In the genomic region with DNA sequence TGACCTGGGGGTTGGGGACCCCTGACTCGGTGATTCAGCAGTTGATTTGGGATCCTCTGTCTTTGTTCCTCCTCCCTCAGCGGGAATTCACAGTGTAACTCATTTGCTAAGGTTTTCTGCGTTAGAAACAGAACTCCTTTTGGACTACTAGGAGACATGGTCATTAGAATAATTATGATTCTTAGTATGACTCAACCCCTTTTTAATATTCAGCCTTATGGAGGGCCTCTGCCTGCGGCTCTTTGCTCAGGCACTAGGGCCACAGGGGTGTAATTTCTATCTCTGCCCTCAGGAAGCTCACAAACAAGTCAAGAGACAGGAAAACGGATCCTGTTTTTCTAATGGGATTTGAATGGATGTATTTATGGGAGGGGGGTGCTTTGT, we compare ENCODE assay signal across 9 cellular contexts.
DNase-seq lines count a peak whose midpoint lies in the region; ATAC-seq and TF ChIP-seq lines count a peak whose summit lies in the region.
"Had no signal": no experiment of that assay in that cellular context is flagged by ENCODE, and none has a peak within 500 bp of the region (broad histone marks: within the 10 kb centered on the region; RNA-seq: fewer than 3 reads in every experiment).

No MANE protein-coding gene starts in this region.

- CTCF ChIA-PET in CD4-positive, alpha-beta memory T cell (lab: Charles Lee; ENCODE audit: partially characterized antibody), result interaction anchor here (1.0 to 14.6 kb wide), 4 partner anchors 12 to 51 kb away, joined by 3 to 199 read pairs (median 4); no protein-coding TSS in a partner anchor

- H3K9me3 Mint-ChIP-seq in CD4-positive, alpha-beta memory T cell, result no peaks in the 10 kb centered on the region
- no peaks in the 10 kb centered on the region for H3K9me3 Mint-ChIP-seq in osteocyte (ENCODE audit: unreplicated experiment)

- TF ChIP-seq CTCF in osteocyte (IDR thresholded peaks at IDR 0.05) (no peak), lower leg skin (IDR thresholded peaks at IDR 0.05) (no peak)

- H3K36me3 ChIP-seq in CD4-positive, alpha-beta memory T cell (ENCODE audit: insufficient read depth, low read length), result no peaks in the 10 kb centered on the region
- H3K36me3 ChIP-seq in duodenal mucosa (ENCODE audit: control insufficient read depth in 1 of 2, insufficient read depth in 2 of 2, low read length in 2 of 2), result peaks cover 0 to 6% of the 10 kb centered on the region in 2 donors

- intact Hi-C loops in CD4-positive, alpha-beta memory T cell (cut with micrococcal nuclease), result loop anchor here (5.0 kb wide), 2 partner anchors 79 to 149 kb away; a partner anchor contains a TSS
- intact Hi-C loops in lower leg skin (cut with DNase I; ENCODE audit: low total_unique reads), result no loop called here

- peaks cover 3 to 16% of the 10 kb centered on the region in 2 donors for H3K36me3 Mint-ChIP-seq in CD4-positive, alpha-beta memory T cell
- peaks cover 8% of the 10 kb centered on the region for H3K36me3 Mint-ChIP-seq in osteocyte (ENCODE audit: unreplicated experiment)

- WGBS in lower leg skin, 2 donors, result 58 to 62% methylated on average over 5 of the region's 5 CpGs

- H3K27ac Mint-ChIP-seq in CD4-positive, alpha-beta memory T cell, result peak overlapping the region; percentile 93 to 99 (median 99)
- H3K27ac Mint-ChIP-seq in osteocyte (ENCODE audit: unreplicated experiment), result peak overlapping the region; percentile 96

- POLR2A ChIA-PET in CD4-positive, alpha-beta memory T cell (lab: Charles Lee; ENCODE audit: partially characterized antibody), result interaction anchor here (0.8 to 17.5 kb wide), 13 partner anchors 8 to 945 kb away, joined by 3 to 665 read pairs (median 5); no protein-coding TSS in a partner anchor

- peak overlapping the region; percentile 94 for H3K27ac ChIP-seq in CD4-positive, alpha-beta memory T cell (ENCODE audit: low read depth, low read length)
- H3K27ac ChIP-seq in duodenal mucosa (ENCODE audit: low read depth, low read length), result peak overlapping the region; percentile 90

- no peak for ATAC-seq in GM21619 (IDR thresholded peaks at IDR 0.05; ENCODE audit: unreplicated experiment)

- H3K4me1 Mint-ChIP-seq in CD4-positive, alpha-beta memory T cell, result peaks cover 81 to 100% (median 91%) of the 10 kb centered on the region in 4 donors
- H3K4me1 Mint-ChIP-seq in osteocyte (ENCODE audit: unreplicated experiment), result peaks cover 91% of the 10 kb centered on the region

- peak overlapping the region; percentile 83 to 95 (median 90) for H3K4me3 Mint-ChIP-seq in CD4-positive, alpha-beta memory T cell
- H3K4me3 Mint-ChIP-seq in osteocyte (ENCODE audit: unreplicated experiment), result peak overlapping the region; percentile 16

- H3K4me3 ChIP-seq in CD4-positive, alpha-beta memory T cell (ENCODE audit: low read length in 2 of 2), result peak overlapping the region; percentile 50 to 53
- H3K4me3 ChIP-seq in duodenal mucosa (ENCODE audit: low read depth in 1 of 2, low read length in 2 of 2), result peak overlapping the region; percentile 31 to 41
- no peak overlapping the region for H3K4me3 ChIP-seq in lower leg skin (ENCODE audit: low read depth, poor library complexity, severe bottlenecking)
- H3K4me3 ChIP-seq: testis had no signal

- H3K27me3 ChIP-seq in CD4-positive, alpha-beta memory T cell (ENCODE audit: insufficient read depth, low read length), result no peaks in the 10 kb centered on the region
- H3K27me3 ChIP-seq in duodenal mucosa (ENCODE audit: control insufficient read depth in 1 of 2, insufficient read depth in 2 of 2, low read length in 2 of 2), result no peaks in the 10 kb centered on the region
- H3K27me3 ChIP-seq: testis had no signal

- no peaks in the 10 kb centered on the region for H3K9me3 ChIP-seq in CD4-positive, alpha-beta memory T cell (ENCODE audit: control insufficient read depth in 1 of 2, low read length in 2 of 2)
- no peaks in the 10 kb centered on the region for H3K9me3 ChIP-seq in duodenal mucosa (ENCODE audit: control insufficient read depth in 1 of 2, low read length in 2 of 2)
- H3K9me3 ChIP-seq: testis had no signal

- H3K4me1 ChIP-seq in CD4-positive, alpha-beta memory T cell (ENCODE audit: insufficient read depth, low read length), result peaks cover 100% of the 10 kb centered on the region
- peaks cover 94 to 96% of the 10 kb centered on the region in 2 donors for H3K4me1 ChIP-seq in duodenal mucosa (ENCODE audit: control insufficient read depth in 1 of 2, insufficient read depth in 2 of 2, low read length in 2 of 2)

- no peak for TF ChIP-seq POLR2A in lower leg skin (IDR thresholded peaks at IDR 0.05)

- no peak for DNase-seq in CD4-positive, alpha-beta memory T cell
- DNase-seq in NCI-H69 (lab: John Stamatoyannopoulos, UW) (peak; percentile 55), osteocyte (ENCODE audit: extremely low spot score, unreplicated experiment) (no peak), lower leg skin (ENCODE audit: low spot score in 2 of 2) (no peak), NOMO-1 treated with dmso at 0.1 percent for 144 hours (lab: John Stamatoyannopoulos, UW; ENCODE audit: unreplicated experiment) (no peak)
- no peak for DNase-seq in stimulated activated CD8-positive, alpha-beta memory T cell treated with anti-CD3 and anti-CD28 coated beads, Interleukin-4, amount 100 ng/mL, for 48 hours
- DNase-seq: testis had no signal

- no peaks in the 10 kb centered on the region for H3K27me3 Mint-ChIP-seq in CD4-positive, alpha-beta memory T cell
- no peaks in the 10 kb centered on the region for H3K27me3 Mint-ChIP-seq in osteocyte (ENCODE audit: unreplicated experiment)

- peak overlapping the region; percentile 9 to 64 for H3K9ac ChIP-seq in duodenal mucosa (ENCODE audit: low read depth in 1 of 2, low read length in 2 of 2)
